In genomic region chr12:102702447-102703114, GRCh38 we compare ENCODE assay signal across 8 cellular contexts.
A peak's percentile ranks its signal among the peaks of the same experiment; 100 is the strongest.
DNase-seq lines count a peak whose midpoint lies in the region; ATAC-seq and TF ChIP-seq lines count a peak whose summit lies in the region.

No MANE protein-coding gene starts in this region.

- intact Hi-C loops in colonic mucosa (cut with DNase I) = loop anchor here (10.0 kb wide), 1 partner anchor 768 kb away; no protein-coding TSS in a partner anchor
- intact Hi-C loops in uterus (cut with DNase I; ENCODE audit: low total_unique reads) = no loop called here

- DNase-seq in AG04449 (ENCODE audit: low read depth, low spot score) (peak; percentile 7), ELF-1 (ENCODE audit: low read depth, low spot score) (peak; percentile 31), OCI-M1 (lab: John Stamatoyannopoulos, UW) (peak; percentile 82), colonic mucosa (no peak), medulla oblongata (ENCODE audit: extremely low spot score) (peak; percentile 76), uterus (peak; percentile 31 to 53)

- TF ChIP-seq POLR2A in uterus (IDR thresholded peaks at IDR 0.05) = no peak

- H3K4me3 ChIP-seq in AG04449 (ENCODE audit: low read depth, low read length) = no peak overlapping the region
- H3K4me3 ChIP-seq in colonic mucosa = no peak overlapping the region
- no peak overlapping the region for H3K4me3 ChIP-seq in uterus

- H3K4me1 ChIP-seq in colonic mucosa = no peaks in the 10 kb centered on the region
- H3K4me1 ChIP-seq in uterus = no peaks in the 10 kb centered on the region

- H3K27ac ChIP-seq in colonic mucosa (no peak overlapping the region), uterus (no peak overlapping the region)

- H3K27me3 ChIP-seq in colonic mucosa (no peaks in the 10 kb centered on the region), uterus (no peaks in the 10 kb centered on the region)

- POLR2A ChIA-PET in AG04449 (lab: Yijun Ruan, JAX) = no interaction called here

- H3K9ac ChIP-seq in colonic mucosa (ENCODE audit: low read depth in 2 of 2, low read length in 2 of 2) = no peak overlapping the region

- CTCF ChIA-PET in AG04449 (lab: Yijun Ruan, JAX) = interaction anchor here (0.7 to 3.1 kb wide), 44 partner anchors 8 to 766 kb away, joined by 3 to 30 read pairs (median 5); no protein-coding TSS in a partner anchor

- H3K36me3 ChIP-seq in colonic mucosa (no peaks in the 10 kb centered on the region), uterus (no peaks in the 10 kb centered on the region)

- H3K9me3 ChIP-seq in colonic mucosa (no peaks in the 10 kb centered on the region), uterus (no peaks in the 10 kb centered on the region)

- TF ChIP-seq CTCF in AG04449 (IDR thresholded peaks at IDR 0.05; ENCODE audit: insufficient read depth, low read length, missing control alignments) (peak; percentile 60), colonic mucosa (IDR thresholded peaks at IDR 0.05) (peak; percentile 24), uterus (IDR thresholded peaks at IDR 0.05) (peak; percentile 33 to 47 (median 40))

- peak; percentile 56 for ATAC-seq in HG03045 (IDR thresholded peaks at IDR 0.05; ENCODE audit: unreplicated experiment)
- no peak for ATAC-seq in GM18870 (IDR thresholded peaks at IDR 0.05; ENCODE audit: unreplicated experiment)
